In genomic region chr4:764405-765169, GRCh38 we compare ENCODE assay signal across 1 cellular context.
TF ChIP-seq lines count a peak whose summit lies in the region.

No MANE protein-coding gene starts in this region.

TF ChIP-seq in HepG2, 621 proteins besides CTCF, POLR2A, EP300 and RAD21 (continued from another document and continues in another):
- TF ChIP-seq AKNA (CRISPR knock-in tag; IDR thresholded peaks at IDR 0.05; ENCODE audit: borderline replicate concordance) (no peak), MYNN (CRISPR knock-in tag; IDR thresholded peaks at IDR 0.05; ENCODE audit: low read depth) (no peak), AGO1 (IDR thresholded peaks at IDR 0.05; ENCODE audit: low read depth, low read length, poor library complexity, severe bottlenecking) (peak; percentile 95), ZBTB1 (CRISPR knock-in tag; IDR thresholded peaks at IDR 0.05; ENCODE audit: borderline replicate concordance) (no peak), ZNF782 (CRISPR knock-in tag; IDR thresholded peaks at IDR 0.05; ENCODE audit: borderline replicate concordance) (no peak), ZNF484 (CRISPR knock-in tag; IDR thresholded peaks at IDR 0.05; ENCODE audit: borderline replicate concordance, low read depth) (no peak), MEIS2 (CRISPR knock-in tag; IDR thresholded peaks at IDR 0.05) (no peak), ZNF775 (CRISPR knock-in tag; IDR thresholded peaks at IDR 0.05; ENCODE audit: borderline replicate concordance) (no peak), ZNF772 (CRISPR knock-in tag; IDR thresholded peaks at IDR 0.05) (no peak), ZNF501 (CRISPR knock-in tag; IDR thresholded peaks at IDR 0.05) (no peak), ZNF790 (CRISPR knock-in tag; IDR thresholded peaks at IDR 0.05; ENCODE audit: borderline replicate concordance) (no peak), MLXIP (CRISPR knock-in tag; IDR thresholded peaks at IDR 0.05; ENCODE audit: borderline replicate concordance) (no peak), ZFX (CRISPR knock-in tag; IDR thresholded peaks at IDR 0.05; ENCODE audit: low read depth) (no peak), SP5 (CRISPR knock-in tag; IDR thresholded peaks at IDR 0.05; ENCODE audit: borderline replicate concordance, low read depth) (no peak), ZFP36L2 (CRISPR knock-in tag; IDR thresholded peaks at IDR 0.05) (no peak), ZNF180 (CRISPR knock-in tag; IDR thresholded peaks at IDR 0.05; ENCODE audit: borderline replicate concordance, low read depth) (no peak), ZNF205 (CRISPR knock-in tag; IDR thresholded peaks at IDR 0.05) (no peak), KDM6A (CRISPR knock-in tag; IDR thresholded peaks at IDR 0.05; ENCODE audit: low read depth) (no peak), ZNF687 (CRISPR knock-in tag; IDR thresholded peaks at IDR 0.05) (no peak), RBM22 (optimal IDR thresholded peaks at IDR 0.05; ENCODE audit: low read length) (peak; percentile 89), ZFP1 (CRISPR knock-in tag; IDR thresholded peaks at IDR 0.05) (no peak), PAWR (CRISPR knock-in tag; IDR thresholded peaks at IDR 0.05; ENCODE audit: borderline replicate concordance) (no peak), BCL6 (CRISPR knock-in tag; IDR thresholded peaks at IDR 0.05) (no peak), TBX2 (CRISPR knock-in tag; IDR thresholded peaks at IDR 0.05; ENCODE audit: borderline replicate concordance) (no peak), ZNF616 (CRISPR knock-in tag; IDR thresholded peaks at IDR 0.05; ENCODE audit: low read depth) (no peak), ZBTB3 (CRISPR knock-in tag; IDR thresholded peaks at IDR 0.05; ENCODE audit: borderline replicate concordance, low read depth) (no peak), ZNF451 (CRISPR knock-in tag; IDR thresholded peaks at IDR 0.05) (no peak), ZNF326 (CRISPR knock-in tag; IDR thresholded peaks at IDR 0.05; ENCODE audit: borderline replicate concordance) (peak; percentile 25; the same call in 1 of the 2 replicates), ZNF850 (CRISPR knock-in tag; conservative IDR thresholded peaks at IDR 0.05) (no peak), ZBTB7B (CRISPR knock-in tag; IDR thresholded peaks at IDR 0.05) (no peak), FOXP1 (IDR thresholded peaks at IDR 0.05) (no peak), FOXP1 (CRISPR knock-in tag; IDR thresholded peaks at IDR 0.05) (no peak), SMYD3 (CRISPR knock-in tag; IDR thresholded peaks at IDR 0.05) (no peak), CCAR2 (optimal IDR thresholded peaks at IDR 0.05; ENCODE audit: low read depth, low read length) (no peak), ZNF143 (CRISPR knock-in tag; IDR thresholded peaks at IDR 0.05) (no peak), MZF1 (CRISPR knock-in tag; IDR thresholded peaks at IDR 0.05; ENCODE audit: borderline replicate concordance) (no peak), EHMT2 (IDR thresholded peaks at IDR 0.05; ENCODE audit: borderline replicate concordance, low read depth, low read length) (no peak), ZNF512 (CRISPR knock-in tag; IDR thresholded peaks at IDR 0.05) (no peak), ZBTB44 (CRISPR knock-in tag; IDR thresholded peaks at IDR 0.05) (no peak), DMTF1 (CRISPR knock-in tag; IDR thresholded peaks at IDR 0.05) (no peak), THAP7 (CRISPR knock-in tag; IDR thresholded peaks at IDR 0.05) (no peak), POLR2G (IDR thresholded peaks at IDR 0.05; ENCODE audit: low read depth, low read length) (peak; percentile 14; the same call in 1 of the 2 replicates), FIP1L1 (IDR thresholded peaks at IDR 0.05; ENCODE audit: borderline replicate concordance, insufficient read depth, low read depth, low read length) (no peak), ZNF615 (CRISPR knock-in tag; IDR thresholded peaks at IDR 0.05; ENCODE audit: borderline replicate concordance) (no peak), ZNF10 (CRISPR knock-in tag; IDR thresholded peaks at IDR 0.05; ENCODE audit: borderline replicate concordance, low read depth) (peak; percentile 98), TAF15 (IDR thresholded peaks at IDR 0.05; ENCODE audit: low read depth, low read length, poor library complexity, severe bottlenecking) (no peak), ZNF292 (CRISPR knock-in tag; IDR thresholded peaks at IDR 0.05; ENCODE audit: borderline replicate concordance, low read depth) (no peak), ZNF256 (CRISPR knock-in tag; conservative IDR thresholded peaks at IDR 0.05) (no peak), PCBP2 (optimal IDR thresholded peaks at IDR 0.05; ENCODE audit: low read depth, low read length, poor library complexity, severe bottlenecking) (no peak), PHF5A (CRISPR knock-in tag; IDR thresholded peaks at IDR 0.05; ENCODE audit: low read depth, unreplicated experiment) (no peak)
